In genomic region chr3:190097617-190098016, GRCh38 we compare ENCODE assay signal across 22 cellular contexts. TPM values are rescaled to one million over a fixed set of nuclear protein-coding genes. Genes with fewer than 3 reads are reported as not detected.
A peak's percentile ranks its signal among the peaks of the same experiment; 100 is the strongest.
DNase-seq lines count a peak whose midpoint lies in the region; ATAC-seq and TF ChIP-seq lines count a peak whose summit lies in the region.
"Had no signal": no experiment of that assay in that cellular context is flagged by ENCODE, and none has a peak within 500 bp of the region (broad histone marks: within the 10 kb centered on the region; RNA-seq: fewer than 3 reads in every experiment).

No MANE protein-coding gene starts in this region.

- in situ Hi-C loops in G401 (cut with HindIII; ENCODE audit: low sequenced_read_pairs), result loop anchor here (25.0 kb wide), 1 partner anchor 135 kb away; no protein-coding TSS in a partner anchor

- POLR2A ChIA-PET in WTC11 (lab: Charles Lee), result no interaction called here

- no peak for ATAC-seq in WTC11
- ATAC-seq in HG03571 (IDR thresholded peaks at IDR 0.05; ENCODE audit: unreplicated experiment), result no peak
- ATAC-seq: body of pancreas, HepG2 had no signal

- CTCF ChIA-PET in WTC11 (lab: Charles Lee), result no interaction called here

- TF ChIP-seq CTCF in WTC11 (IDR thresholded peaks at IDR 0.05), result no peak
- TF ChIP-seq CTCF in glutamatergic neuron (IDR thresholded peaks at IDR 0.05; ENCODE audit: partially characterized antibody, unreplicated experiment), result no peak
- no peak for TF ChIP-seq CTCF in osteocyte (IDR thresholded peaks at IDR 0.05)
- TF ChIP-seq CTCF in uterus (IDR thresholded peaks at IDR 0.05), result no peak

- H3K36me3 ChIP-seq in H7 (replicated peaks; ENCODE audit: control insufficient read depth, insufficient read depth, low read length) (no peaks in the 10 kb centered on the region), uterus (no peaks in the 10 kb centered on the region)
- H3K36me3 ChIP-seq: BLaER1, tibial artery had no signal

- H3K27me3 Mint-ChIP-seq in WTC11 (ENCODE audit: low read depth), result no peaks in the 10 kb centered on the region; the same call in 1 of the 2 replicates
- no peaks in the 10 kb centered on the region for H3K27me3 Mint-ChIP-seq in glutamatergic neuron (ENCODE audit: unreplicated experiment)
- H3K27me3 Mint-ChIP-seq in osteocyte (ENCODE audit: unreplicated experiment), result no peaks in the 10 kb centered on the region
- H3K27me3 Mint-ChIP-seq: memory B cell had no signal

- peak; percentile 64 for DNase-seq in H7
- DNase-seq in WTC11 (ENCODE audit: low spot score), result peak; percentile 44
- DNase-seq in glutamatergic neuron, result peak; percentile 27
- no peak for DNase-seq in osteocyte (ENCODE audit: extremely low spot score, unreplicated experiment)
- DNase-seq in uterus, result no peak
- DNase-seq in G401 (ENCODE audit: low spot score), result no peak
- DNase-seq: activated CD4-positive, alpha-beta T cell treated with anti-CD3 and anti-CD28 coated beads, Interleukin-2, amount 50 U/mL, for 1 hour; activated T-cell treated with anti-CD3 and anti-CD28 coated beads, Interleukin-2, amount 50 U/mL, for 48 hours; body of pancreas; DMS153; NCI-H1694; NCI-H2171; NCI-H524; PC-9; Right ventricle myocardium superior; SW 1271; T-helper 9 cell; tibial artery had no signal

- peaks cover 0 to 3% of the 10 kb centered on the region in 2 donors for H3K4me1 ChIP-seq in uterus
- H3K4me1 ChIP-seq: BLaER1 had no signal

- H3K27ac Mint-ChIP-seq in WTC11 (0 out of 2 replicates have a peak overlapping the region, but pooled peaks have one; percentile 17), glutamatergic neuron (ENCODE audit: unreplicated experiment) (no peak overlapping the region), osteocyte (ENCODE audit: unreplicated experiment) (peak overlapping the region; percentile 78)
- H3K27ac Mint-ChIP-seq: memory B cell had no signal

- H3K4me3 Mint-ChIP-seq in WTC11 (peak overlapping the region; percentile 5; the same call in 1 of the 2 replicates), glutamatergic neuron (ENCODE audit: unreplicated experiment) (no peak overlapping the region), osteocyte (ENCODE audit: unreplicated experiment) (peak overlapping the region; percentile 15)
- H3K4me3 Mint-ChIP-seq: memory B cell had no signal

- intact Hi-C loops in uterus (cut with DNase I; ENCODE audit: low total_unique reads), result no loop called here

- no peaks in the 10 kb centered on the region for H3K27me3 ChIP-seq in H7 (ENCODE audit: control insufficient read depth, insufficient read depth, low read length)
- no peaks in the 10 kb centered on the region for H3K27me3 ChIP-seq in uterus
- H3K27me3 ChIP-seq: BLaER1, body of pancreas, tibial artery had no signal

- no peaks in the 10 kb centered on the region for H3K9me3 Mint-ChIP-seq in WTC11
- peaks cover 2% of the 10 kb centered on the region for H3K9me3 Mint-ChIP-seq in glutamatergic neuron (ENCODE audit: unreplicated experiment)
- peaks cover 4% of the 10 kb centered on the region for H3K9me3 Mint-ChIP-seq in osteocyte (ENCODE audit: unreplicated experiment)
- H3K9me3 Mint-ChIP-seq: memory B cell had no signal

- no peak for TF ChIP-seq POLR2A in uterus (IDR thresholded peaks at IDR 0.05)

- no peak overlapping the region for H3K27ac ChIP-seq in uterus
- H3K27ac ChIP-seq: BLaER1, body of pancreas, PC-9, tibial artery had no signal

- H3K4me1 Mint-ChIP-seq in WTC11, result peaks cover 64% of the 10 kb centered on the region
- peaks cover 7% of the 10 kb centered on the region for H3K4me1 Mint-ChIP-seq in glutamatergic neuron (ENCODE audit: low read depth, unreplicated experiment)
- H3K4me1 Mint-ChIP-seq in osteocyte (ENCODE audit: unreplicated experiment), result peaks cover 90% of the 10 kb centered on the region

- no peaks in the 10 kb centered on the region for H3K9me3 ChIP-seq in uterus
- H3K9me3 ChIP-seq: BLaER1, body of pancreas, tibial artery had no signal

- H3K4me3 ChIP-seq in H7 (ENCODE audit: insufficient read depth, low read depth, low read length) (no peak overlapping the region), uterus (no peak overlapping the region)
- H3K4me3 ChIP-seq: BLaER1, body of pancreas, PC-9, tibial artery had no signal

- peaks cover 9% of the 10 kb centered on the region for H3K36me3 Mint-ChIP-seq in WTC11
- H3K36me3 Mint-ChIP-seq in glutamatergic neuron (ENCODE audit: unreplicated experiment), result peaks cover 4% of the 10 kb centered on the region
- H3K36me3 Mint-ChIP-seq in osteocyte (ENCODE audit: unreplicated experiment), result peaks cover 5% of the 10 kb centered on the region
- H3K36me3 Mint-ChIP-seq: memory B cell had no signal

TF ChIP-seq in WTC11, 78 proteins besides CTCF, POLR2A, EP300 and RAD21 (continues in another document):
- TF ChIP-seq IRF2 (CRISPR knock-in tag; IDR thresholded peaks at IDR 0.05; ENCODE audit: borderline replicate concordance, low read depth) (no peak), FOXK1 (CRISPR knock-in tag; IDR thresholded peaks at IDR 0.05) (no peak), OVOL2 (CRISPR knock-in tag; IDR thresholded peaks at IDR 0.05; ENCODE audit: borderline replicate concordance) (no peak), TEAD4 (CRISPR knock-in tag; IDR thresholded peaks at IDR 0.05) (no peak), TEAD1 (CRISPR knock-in tag; IDR thresholded peaks at IDR 0.05) (no peak), RELA (CRISPR knock-in tag; IDR thresholded peaks at IDR 0.05; ENCODE audit: borderline replicate concordance) (no peak)
- TF ChIP-seq, protein P1, sequence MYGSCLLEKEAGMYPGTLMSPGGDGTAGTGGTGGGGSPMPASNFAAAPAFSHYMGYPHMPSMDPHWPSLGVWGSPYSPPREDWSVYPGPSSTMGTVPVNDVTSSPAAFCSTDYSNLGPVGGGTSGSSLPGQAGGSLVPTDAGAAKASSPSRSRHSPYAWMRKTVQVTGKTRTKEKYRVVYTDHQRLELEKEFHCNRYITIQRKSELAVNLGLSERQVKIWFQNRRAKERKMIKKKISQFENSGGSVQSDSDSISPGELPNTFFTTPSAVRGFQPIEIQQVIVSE (CRISPR knock-in tag; IDR thresholded peaks at IDR 0.05; ENCODE audit: borderline replicate concordance), result no peak
- TF ChIP-seq, protein P2, sequence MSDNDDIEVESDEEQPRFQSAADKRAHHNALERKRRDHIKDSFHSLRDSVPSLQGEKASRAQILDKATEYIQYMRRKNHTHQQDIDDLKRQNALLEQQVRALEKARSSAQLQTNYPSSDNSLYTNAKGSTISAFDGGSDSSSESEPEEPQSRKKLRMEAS (CRISPR knock-in tag; IDR thresholded peaks at IDR 0.05), result no peak
- TF ChIP-seq, protein P3, sequence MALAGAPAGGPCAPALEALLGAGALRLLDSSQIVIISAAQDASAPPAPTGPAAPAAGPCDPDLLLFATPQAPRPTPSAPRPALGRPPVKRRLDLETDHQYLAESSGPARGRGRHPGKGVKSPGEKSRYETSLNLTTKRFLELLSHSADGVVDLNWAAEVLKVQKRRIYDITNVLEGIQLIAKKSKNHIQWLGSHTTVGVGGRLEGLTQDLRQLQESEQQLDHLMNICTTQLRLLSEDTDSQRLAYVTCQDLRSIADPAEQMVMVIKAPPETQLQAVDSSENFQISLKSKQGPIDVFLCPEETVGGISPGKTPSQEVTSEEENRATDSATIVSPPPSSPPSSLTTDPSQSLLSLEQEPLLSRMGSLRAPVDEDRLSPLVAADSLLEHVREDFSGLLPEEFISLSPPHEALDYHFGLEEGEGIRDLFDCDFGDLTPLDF (CRISPR knock-in tag; IDR thresholded peaks at IDR 0.05), result no peak
- TF ChIP-seq, protein P4, sequence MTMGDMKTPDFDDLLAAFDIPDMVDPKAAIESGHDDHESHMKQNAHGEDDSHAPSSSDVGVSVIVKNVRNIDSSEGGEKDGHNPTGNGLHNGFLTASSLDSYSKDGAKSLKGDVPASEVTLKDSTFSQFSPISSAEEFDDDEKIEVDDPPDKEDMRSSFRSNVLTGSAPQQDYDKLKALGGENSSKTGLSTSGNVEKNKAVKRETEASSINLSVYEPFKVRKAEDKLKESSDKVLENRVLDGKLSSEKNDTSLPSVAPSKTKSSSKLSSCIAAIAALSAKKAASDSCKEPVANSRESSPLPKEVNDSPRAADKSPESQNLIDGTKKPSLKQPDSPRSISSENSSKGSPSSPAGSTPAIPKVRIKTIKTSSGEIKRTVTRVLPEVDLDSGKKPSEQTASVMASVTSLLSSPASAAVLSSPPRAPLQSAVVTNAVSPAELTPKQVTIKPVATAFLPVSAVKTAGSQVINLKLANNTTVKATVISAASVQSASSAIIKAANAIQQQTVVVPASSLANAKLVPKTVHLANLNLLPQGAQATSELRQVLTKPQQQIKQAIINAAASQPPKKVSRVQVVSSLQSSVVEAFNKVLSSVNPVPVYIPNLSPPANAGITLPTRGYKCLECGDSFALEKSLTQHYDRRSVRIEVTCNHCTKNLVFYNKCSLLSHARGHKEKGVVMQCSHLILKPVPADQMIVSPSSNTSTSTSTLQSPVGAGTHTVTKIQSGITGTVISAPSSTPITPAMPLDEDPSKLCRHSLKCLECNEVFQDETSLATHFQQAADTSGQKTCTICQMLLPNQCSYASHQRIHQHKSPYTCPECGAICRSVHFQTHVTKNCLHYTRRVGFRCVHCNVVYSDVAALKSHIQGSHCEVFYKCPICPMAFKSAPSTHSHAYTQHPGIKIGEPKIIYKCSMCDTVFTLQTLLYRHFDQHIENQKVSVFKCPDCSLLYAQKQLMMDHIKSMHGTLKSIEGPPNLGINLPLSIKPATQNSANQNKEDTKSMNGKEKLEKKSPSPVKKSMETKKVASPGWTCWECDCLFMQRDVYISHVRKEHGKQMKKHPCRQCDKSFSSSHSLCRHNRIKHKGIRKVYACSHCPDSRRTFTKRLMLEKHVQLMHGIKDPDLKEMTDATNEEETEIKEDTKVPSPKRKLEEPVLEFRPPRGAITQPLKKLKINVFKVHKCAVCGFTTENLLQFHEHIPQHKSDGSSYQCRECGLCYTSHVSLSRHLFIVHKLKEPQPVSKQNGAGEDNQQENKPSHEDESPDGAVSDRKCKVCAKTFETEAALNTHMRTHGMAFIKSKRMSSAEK (CRISPR knock-in tag; IDR thresholded peaks at IDR 0.05; ENCODE audit: borderline replicate concordance), result no peak

RNA-seq across cellular contexts. Expression of gene P3H2, which starts 23.1 kb away (rescaled TPM):
- 44.7 and 72.7 TPM in 2 replicates for total RNA-seq in H7 (2014; rRNA removed; shearing (Covaris generic))
- 29.4 to 39.9 TPM (median 36.2 TPM) in 3 replicates for total RNA-seq in WTC11 (2021)
- 28.6 TPM for total RNA-seq in glutamatergic neuron (ENCODE audit: unreplicated experiment)
- 132 and 143 TPM in 2 replicates for total RNA-seq in osteocyte
- 100 to 1,000 TPM in 1 of 4 donors, 10 to 100 TPM in 3; 12.6 to 441 (median 30.6) TPM for total RNA-seq in uterus
- 56.7 and 102 TPM in 2 replicates for total RNA-seq in G401 (2014; rRNA removed; shearing (Covaris generic))
- total RNA-seq: HepG2 had no signal

Comparison
In these comparisons a context has a peak if more than half of its experiments do, and no peak if none do; other contexts are left out.
1. DNase-seq: peak in H7 (single experiment), WTC11 (single experiment) and glutamatergic neuron (single experiment); none in osteocyte (single experiment), uterus (0 of 2) and G401 (single experiment).